ENCODE assay signal across 1 cellular context in the genomic region with DNA sequence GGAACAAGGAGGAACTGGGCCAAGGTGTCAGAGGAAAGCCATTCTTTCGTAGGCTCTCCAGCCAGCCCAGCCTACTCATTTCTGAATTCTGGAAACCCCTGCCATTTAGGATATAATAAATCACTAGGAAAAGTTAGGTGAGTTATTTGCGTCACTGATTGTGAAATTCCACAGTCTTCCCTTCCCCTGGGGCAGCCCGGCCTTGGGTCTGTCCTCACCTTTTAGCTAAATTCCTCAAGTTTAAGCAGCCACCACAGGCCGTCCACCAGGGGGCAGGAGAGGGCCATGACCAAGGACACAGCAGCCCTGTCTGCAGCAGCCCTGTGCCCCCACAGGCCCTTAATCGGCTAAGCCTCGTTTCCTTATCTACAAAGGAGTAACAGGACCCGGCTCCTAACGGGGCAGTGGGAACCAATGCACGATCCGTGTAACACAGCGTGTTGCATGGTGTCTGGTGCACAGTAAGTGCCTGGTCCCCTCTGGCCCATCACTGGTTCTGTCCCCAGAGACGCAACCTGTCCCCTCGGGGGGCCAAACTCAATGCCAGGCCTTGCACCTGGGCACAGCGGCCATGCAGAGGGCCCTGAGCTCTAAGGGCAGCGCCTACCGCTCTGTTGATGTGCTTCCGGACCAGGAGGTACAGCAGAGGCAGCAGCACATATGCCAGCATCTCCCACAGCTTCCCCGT.
A peak's percentile ranks its signal among the peaks of the same experiment; 100 is the strongest.
TF ChIP-seq lines count a peak whose summit lies in the region.

No MANE protein-coding gene starts in this region.

TF ChIP-seq in HepG2, 621 proteins besides CTCF, POLR2A, EP300 and RAD21 (continued from another document and continues in another):
- TF ChIP-seq, protein P1, sequence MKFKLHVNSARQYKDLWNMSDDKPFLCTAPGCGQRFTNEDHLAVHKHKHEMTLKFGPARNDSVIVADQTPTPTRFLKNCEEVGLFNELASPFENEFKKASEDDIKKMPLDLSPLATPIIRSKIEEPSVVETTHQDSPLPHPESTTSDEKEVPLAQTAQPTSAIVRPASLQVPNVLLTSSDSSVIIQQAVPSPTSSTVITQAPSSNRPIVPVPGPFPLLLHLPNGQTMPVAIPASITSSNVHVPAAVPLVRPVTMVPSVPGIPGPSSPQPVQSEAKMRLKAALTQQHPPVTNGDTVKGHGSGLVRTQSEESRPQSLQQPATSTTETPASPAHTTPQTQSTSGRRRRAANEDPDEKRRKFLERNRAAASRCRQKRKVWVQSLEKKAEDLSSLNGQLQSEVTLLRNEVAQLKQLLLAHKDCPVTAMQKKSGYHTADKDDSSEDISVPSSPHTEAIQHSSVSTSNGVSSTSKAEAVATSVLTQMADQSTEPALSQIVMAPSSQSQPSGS (CRISPR knock-in tag; IDR thresholded peaks at IDR 0.05), result 0 out of 2 replicates have a peak, but pooled peaks have one; percentile 52
- TF ChIP-seq ZNF839 (CRISPR knock-in tag; IDR thresholded peaks at IDR 0.05; ENCODE audit: borderline replicate concordance) (peak; percentile 30; the same call in 1 of the 2 replicates), ETV6 (CRISPR knock-in tag; conservative IDR thresholded peaks at IDR 0.05) (no peak), ZNF253 (CRISPR knock-in tag; IDR thresholded peaks at IDR 0.05; ENCODE audit: borderline replicate concordance) (no peak), GTF3A (CRISPR knock-in tag; conservative IDR thresholded peaks at IDR 0.05) (0 out of 2 replicates have a peak, but pooled peaks have one; percentile 42), ZSCAN12 (CRISPR knock-in tag; IDR thresholded peaks at IDR 0.05) (no peak), NR2F6 (IDR thresholded peaks at IDR 0.05) (no peak), NR2F6 (CRISPR knock-in tag; IDR thresholded peaks at IDR 0.05) (peak; percentile 68), BRCA1 (CRISPR knock-in tag; IDR thresholded peaks at IDR 0.05) (no peak), ATF1 (CRISPR knock-in tag; IDR thresholded peaks at IDR 0.05) (no peak), ZNF34 (CRISPR knock-in tag; IDR thresholded peaks at IDR 0.05; ENCODE audit: borderline replicate concordance) (0 out of 2 replicates have a peak, but pooled peaks have one; percentile 55), ZNF510 (CRISPR knock-in tag; IDR thresholded peaks at IDR 0.05; ENCODE audit: low read depth) (no peak), ZNF614 (CRISPR knock-in tag; IDR thresholded peaks at IDR 0.05; ENCODE audit: borderline replicate concordance) (0 out of 2 replicates have a peak, but pooled peaks have one; percentile 49), KMT2A (CRISPR knock-in tag; IDR thresholded peaks at IDR 0.05) (peak; percentile 67; the same call in 1 of the 2 replicates), KDM1A (CRISPR knock-in tag; IDR thresholded peaks at IDR 0.05) (no peak), ZMYM2 (CRISPR knock-in tag; IDR thresholded peaks at IDR 0.05) (no peak), ZFP90 (CRISPR knock-in tag; IDR thresholded peaks at IDR 0.05; ENCODE audit: borderline replicate concordance) (no peak), HNRNPL (IDR thresholded peaks at IDR 0.05; ENCODE audit: low read depth, low read length) (peak; percentile 56; the same call in 1 of the 2 replicates), ZNF121 (CRISPR knock-in tag; IDR thresholded peaks at IDR 0.05) (no peak), ZNF543 (CRISPR knock-in tag; IDR thresholded peaks at IDR 0.05) (peak; percentile 37; the same call in 1 of the 2 replicates), ESRRA (CRISPR knock-in tag; IDR thresholded peaks at IDR 0.05; ENCODE audit: low read depth) (no peak), DPF2 (CRISPR knock-in tag; IDR thresholded peaks at IDR 0.05; ENCODE audit: borderline replicate concordance, low read depth) (0 out of 2 replicates have a peak, but pooled peaks have one; percentile 22)
- TF ChIP-seq, protein P2, sequence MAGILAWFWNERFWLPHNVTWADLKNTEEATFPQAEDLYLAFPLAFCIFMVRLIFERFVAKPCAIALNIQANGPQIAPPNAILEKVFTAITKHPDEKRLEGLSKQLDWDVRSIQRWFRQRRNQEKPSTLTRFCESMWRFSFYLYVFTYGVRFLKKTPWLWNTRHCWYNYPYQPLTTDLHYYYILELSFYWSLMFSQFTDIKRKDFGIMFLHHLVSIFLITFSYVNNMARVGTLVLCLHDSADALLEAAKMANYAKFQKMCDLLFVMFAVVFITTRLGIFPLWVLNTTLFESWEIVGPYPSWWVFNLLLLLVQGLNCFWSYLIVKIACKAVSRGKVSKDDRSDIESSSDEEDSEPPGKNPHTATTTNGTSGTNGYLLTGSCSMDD (CRISPR knock-in tag; IDR thresholded peaks at IDR 0.05), result no peak
- TF ChIP-seq, protein P3, sequence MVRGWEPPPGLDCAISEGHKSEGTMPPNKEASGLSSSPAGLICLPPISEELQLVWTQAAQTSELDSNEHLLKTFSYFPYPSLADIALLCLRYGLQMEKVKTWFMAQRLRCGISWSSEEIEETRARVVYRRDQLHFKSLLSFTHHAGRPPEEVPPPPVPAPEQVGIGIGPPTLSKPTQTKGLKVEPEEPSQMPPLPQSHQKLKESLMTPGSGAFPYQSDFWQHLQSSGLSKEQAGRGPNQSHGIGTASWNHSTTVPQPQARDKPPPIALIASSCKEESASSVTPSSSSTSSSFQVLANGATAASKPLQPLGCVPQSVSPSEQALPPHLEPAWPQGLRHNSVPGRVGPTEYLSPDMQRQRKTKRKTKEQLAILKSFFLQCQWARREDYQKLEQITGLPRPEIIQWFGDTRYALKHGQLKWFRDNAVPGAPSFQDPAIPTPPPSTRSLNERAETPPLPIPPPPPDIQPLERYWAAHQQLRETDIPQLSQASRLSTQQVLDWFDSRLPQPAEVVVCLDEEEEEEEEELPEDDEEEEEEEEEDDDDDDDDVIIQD (CRISPR knock-in tag; IDR thresholded peaks at IDR 0.05; ENCODE audit: low read depth), result no peak
- TF ChIP-seq, protein P4, sequence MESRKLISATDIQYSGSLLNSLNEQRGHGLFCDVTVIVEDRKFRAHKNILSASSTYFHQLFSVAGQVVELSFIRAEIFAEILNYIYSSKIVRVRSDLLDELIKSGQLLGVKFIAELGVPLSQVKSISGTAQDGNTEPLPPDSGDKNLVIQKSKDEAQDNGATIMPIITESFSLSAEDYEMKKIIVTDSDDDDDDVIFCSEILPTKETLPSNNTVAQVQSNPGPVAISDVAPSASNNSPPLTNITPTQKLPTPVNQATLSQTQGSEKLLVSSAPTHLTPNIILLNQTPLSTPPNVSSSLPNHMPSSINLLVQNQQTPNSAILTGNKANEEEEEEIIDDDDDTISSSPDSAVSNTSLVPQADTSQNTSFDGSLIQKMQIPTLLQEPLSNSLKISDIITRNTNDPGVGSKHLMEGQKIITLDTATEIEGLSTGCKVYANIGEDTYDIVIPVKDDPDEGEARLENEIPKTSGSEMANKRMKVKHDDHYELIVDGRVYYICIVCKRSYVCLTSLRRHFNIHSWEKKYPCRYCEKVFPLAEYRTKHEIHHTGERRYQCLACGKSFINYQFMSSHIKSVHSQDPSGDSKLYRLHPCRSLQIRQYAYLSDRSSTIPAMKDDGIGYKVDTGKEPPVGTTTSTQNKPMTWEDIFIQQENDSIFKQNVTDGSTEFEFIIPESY (CRISPR knock-in tag; IDR thresholded peaks at IDR 0.05), result peak; percentile 85
- TF ChIP-seq, protein P5, sequence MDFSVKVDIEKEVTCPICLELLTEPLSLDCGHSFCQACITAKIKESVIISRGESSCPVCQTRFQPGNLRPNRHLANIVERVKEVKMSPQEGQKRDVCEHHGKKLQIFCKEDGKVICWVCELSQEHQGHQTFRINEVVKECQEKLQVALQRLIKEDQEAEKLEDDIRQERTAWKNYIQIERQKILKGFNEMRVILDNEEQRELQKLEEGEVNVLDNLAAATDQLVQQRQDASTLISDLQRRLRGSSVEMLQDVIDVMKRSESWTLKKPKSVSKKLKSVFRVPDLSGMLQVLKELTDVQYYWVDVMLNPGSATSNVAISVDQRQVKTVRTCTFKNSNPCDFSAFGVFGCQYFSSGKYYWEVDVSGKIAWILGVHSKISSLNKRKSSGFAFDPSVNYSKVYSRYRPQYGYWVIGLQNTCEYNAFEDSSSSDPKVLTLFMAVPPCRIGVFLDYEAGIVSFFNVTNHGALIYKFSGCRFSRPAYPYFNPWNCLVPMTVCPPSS (IDR thresholded peaks at IDR 0.05), result no peak
- TF ChIP-seq, protein P6, sequence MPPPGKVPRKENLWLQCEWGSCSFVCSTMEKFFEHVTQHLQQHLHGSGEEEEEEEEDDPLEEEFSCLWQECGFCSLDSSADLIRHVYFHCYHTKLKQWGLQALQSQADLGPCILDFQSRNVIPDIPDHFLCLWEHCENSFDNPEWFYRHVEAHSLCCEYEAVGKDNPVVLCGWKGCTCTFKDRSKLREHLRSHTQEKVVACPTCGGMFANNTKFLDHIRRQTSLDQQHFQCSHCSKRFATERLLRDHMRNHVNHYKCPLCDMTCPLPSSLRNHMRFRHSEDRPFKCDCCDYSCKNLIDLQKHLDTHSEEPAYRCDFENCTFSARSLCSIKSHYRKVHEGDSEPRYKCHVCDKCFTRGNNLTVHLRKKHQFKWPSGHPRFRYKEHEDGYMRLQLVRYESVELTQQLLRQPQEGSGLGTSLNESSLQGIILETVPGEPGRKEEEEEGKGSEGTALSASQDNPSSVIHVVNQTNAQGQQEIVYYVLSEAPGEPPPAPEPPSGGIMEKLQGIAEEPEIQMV (CRISPR knock-in tag; IDR thresholded peaks at IDR 0.05; ENCODE audit: low read depth), result no peak
- TF ChIP-seq, protein P7, sequence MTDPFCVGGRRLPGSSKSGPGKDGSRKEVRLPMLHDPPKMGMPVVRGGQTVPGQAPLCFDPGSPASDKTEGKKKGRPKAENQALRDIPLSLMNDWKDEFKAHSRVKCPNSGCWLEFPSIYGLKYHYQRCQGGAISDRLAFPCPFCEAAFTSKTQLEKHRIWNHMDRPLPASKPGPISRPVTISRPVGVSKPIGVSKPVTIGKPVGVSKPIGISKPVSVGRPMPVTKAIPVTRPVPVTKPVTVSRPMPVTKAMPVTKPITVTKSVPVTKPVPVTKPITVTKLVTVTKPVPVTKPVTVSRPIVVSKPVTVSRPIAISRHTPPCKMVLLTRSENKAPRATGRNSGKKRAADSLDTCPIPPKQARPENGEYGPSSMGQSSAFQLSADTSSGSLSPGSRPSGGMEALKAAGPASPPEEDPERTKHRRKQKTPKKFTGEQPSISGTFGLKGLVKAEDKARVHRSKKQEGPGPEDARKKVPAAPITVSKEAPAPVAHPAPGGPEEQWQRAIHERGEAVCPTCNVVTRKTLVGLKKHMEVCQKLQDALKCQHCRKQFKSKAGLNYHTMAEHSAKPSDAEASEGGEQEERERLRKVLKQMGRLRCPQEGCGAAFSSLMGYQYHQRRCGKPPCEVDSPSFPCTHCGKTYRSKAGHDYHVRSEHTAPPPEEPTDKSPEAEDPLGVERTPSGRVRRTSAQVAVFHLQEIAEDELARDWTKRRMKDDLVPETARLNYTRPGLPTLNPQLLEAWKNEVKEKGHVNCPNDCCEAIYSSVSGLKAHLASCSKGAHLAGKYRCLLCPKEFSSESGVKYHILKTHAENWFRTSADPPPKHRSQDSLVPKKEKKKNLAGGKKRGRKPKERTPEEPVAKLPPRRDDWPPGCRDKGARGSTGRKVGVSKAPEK (CRISPR knock-in tag; IDR thresholded peaks at IDR 0.05; ENCODE audit: borderline replicate concordance), result no peak
- TF ChIP-seq, protein P8, sequence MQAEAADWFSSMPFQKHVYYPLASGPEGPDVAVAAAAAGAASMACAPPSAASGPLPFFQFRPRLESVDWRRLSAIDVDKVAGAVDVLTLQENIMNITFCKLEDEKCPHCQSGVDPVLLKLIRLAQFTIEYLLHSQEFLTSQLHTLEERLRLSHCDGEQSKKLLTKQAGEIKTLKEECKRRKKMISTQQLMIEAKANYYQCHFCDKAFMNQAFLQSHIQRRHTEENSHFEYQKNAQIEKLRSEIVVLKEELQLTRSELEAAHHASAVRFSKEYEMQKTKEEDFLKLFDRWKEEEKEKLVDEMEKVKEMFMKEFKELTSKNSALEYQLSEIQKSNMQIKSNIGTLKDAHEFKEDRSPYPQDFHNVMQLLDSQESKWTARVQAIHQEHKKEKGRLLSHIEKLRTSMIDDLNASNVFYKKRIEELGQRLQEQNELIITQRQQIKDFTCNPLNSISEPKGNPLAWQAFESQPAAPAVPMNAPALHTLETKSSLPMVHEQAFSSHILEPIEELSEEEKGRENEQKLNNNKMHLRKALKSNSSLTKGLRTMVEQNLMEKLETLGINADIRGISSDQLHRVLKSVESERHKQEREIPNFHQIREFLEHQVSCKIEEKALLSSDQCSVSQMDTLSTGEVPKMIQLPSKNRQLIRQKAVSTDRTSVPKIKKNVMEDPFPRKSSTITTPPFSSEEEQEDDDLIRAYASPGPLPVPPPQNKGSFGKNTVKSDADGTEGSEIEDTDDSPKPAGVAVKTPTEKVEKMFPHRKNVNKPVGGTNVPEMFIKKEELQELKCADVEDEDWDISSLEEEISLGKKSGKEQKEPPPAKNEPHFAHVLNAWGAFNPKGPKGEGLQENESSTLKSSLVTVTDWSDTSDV (CRISPR knock-in tag; IDR thresholded peaks at IDR 0.05), result peak; percentile 71; the same call in 1 of the 2 replicates
- TF ChIP-seq, protein P9, sequence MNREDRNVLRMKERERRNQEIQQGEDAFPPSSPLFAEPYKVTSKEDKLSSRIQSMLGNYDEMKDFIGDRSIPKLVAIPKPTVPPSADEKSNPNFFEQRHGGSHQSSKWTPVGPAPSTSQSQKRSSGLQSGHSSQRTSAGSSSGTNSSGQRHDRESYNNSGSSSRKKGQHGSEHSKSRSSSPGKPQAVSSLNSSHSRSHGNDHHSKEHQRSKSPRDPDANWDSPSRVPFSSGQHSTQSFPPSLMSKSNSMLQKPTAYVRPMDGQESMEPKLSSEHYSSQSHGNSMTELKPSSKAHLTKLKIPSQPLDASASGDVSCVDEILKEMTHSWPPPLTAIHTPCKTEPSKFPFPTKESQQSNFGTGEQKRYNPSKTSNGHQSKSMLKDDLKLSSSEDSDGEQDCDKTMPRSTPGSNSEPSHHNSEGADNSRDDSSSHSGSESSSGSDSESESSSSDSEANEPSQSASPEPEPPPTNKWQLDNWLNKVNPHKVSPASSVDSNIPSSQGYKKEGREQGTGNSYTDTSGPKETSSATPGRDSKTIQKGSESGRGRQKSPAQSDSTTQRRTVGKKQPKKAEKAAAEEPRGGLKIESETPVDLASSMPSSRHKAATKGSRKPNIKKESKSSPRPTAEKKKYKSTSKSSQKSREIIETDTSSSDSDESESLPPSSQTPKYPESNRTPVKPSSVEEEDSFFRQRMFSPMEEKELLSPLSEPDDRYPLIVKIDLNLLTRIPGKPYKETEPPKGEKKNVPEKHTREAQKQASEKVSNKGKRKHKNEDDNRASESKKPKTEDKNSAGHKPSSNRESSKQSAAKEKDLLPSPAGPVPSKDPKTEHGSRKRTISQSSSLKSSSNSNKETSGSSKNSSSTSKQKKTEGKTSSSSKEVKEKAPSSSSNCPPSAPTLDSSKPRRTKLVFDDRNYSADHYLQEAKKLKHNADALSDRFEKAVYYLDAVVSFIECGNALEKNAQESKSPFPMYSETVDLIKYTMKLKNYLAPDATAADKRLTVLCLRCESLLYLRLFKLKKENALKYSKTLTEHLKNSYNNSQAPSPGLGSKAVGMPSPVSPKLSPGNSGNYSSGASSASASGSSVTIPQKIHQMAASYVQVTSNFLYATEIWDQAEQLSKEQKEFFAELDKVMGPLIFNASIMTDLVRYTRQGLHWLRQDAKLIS (CRISPR knock-in tag; IDR thresholded peaks at IDR 0.05), result no peak
- TF ChIP-seq, protein P10, sequence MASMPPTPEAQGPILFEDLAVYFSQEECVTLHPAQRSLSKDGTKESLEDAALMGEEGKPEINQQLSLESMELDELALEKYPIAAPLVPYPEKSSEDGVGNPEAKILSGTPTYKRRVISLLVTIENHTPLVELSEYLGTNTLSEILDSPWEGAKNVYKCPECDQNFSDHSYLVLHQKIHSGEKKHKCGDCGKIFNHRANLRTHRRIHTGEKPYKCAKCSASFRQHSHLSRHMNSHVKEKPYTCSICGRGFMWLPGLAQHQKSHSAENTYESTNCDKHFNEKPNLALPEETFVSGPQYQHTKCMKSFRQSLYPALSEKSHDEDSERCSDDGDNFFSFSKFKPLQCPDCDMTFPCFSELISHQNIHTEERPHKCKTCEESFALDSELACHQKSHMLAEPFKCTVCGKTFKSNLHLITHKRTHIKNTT (CRISPR knock-in tag; IDR thresholded peaks at IDR 0.05), result no peak
